23 cellular contexts compared by ENCODE assay signal in genomic region chr16:1557576-1557975, GRCh38. TPM values are rescaled to one million over a fixed set of nuclear protein-coding genes. Genes with fewer than 3 reads are reported as not detected.
DNase-seq lines count a peak whose midpoint lies in the region; ATAC-seq and TF ChIP-seq lines count a peak whose summit lies in the region.
"Had no signal": no experiment of that assay in that cellular context is flagged by ENCODE, and none has a peak within 500 bp of the region (broad histone marks: within the 10 kb centered on the region; RNA-seq: fewer than 3 reads in every experiment).

No MANE protein-coding gene starts in this region.

- CTCF ChIA-PET in activated CD4-positive, alpha-beta T cell treated with anti-CD3 and anti-CD28 coated beads for 36 hours (lab: Charles Lee), result interaction anchor here (1.0 kb wide), 1 partner anchor 14 kb away, joined by 3 read pairs; no protein-coding TSS in a partner anchor

- peaks cover 12% of the 10 kb centered on the region for H3K36me3 Mint-ChIP-seq in activated CD4-positive, alpha-beta T cell treated with anti-CD3 and anti-CD28 coated beads for 36 hours (ENCODE audit: low read depth)
- peaks cover 5% of the 10 kb centered on the region for H3K36me3 Mint-ChIP-seq in activated naive CD8-positive, alpha-beta T cell
- H3K36me3 Mint-ChIP-seq in activated naive CD8-positive, alpha-beta T cell treated with anti-CD3 and anti-CD28 coated beads, Interleukin-2, amount 50 U/mL, for 24 hours (ENCODE audit: low read depth), result peaks cover 9% of the 10 kb centered on the region
- peaks cover 25% of the 10 kb centered on the region for H3K36me3 Mint-ChIP-seq in HFFc6 (ENCODE audit: low read depth)

- no peaks in the 10 kb centered on the region for H3K9me3 Mint-ChIP-seq in activated CD4-positive, alpha-beta T cell treated with anti-CD3 and anti-CD28 coated beads for 36 hours (ENCODE audit: low read depth)
- H3K9me3 Mint-ChIP-seq in activated naive CD8-positive, alpha-beta T cell (ENCODE audit: low read depth), result no peaks in the 10 kb centered on the region
- H3K9me3 Mint-ChIP-seq in activated naive CD8-positive, alpha-beta T cell treated with anti-CD3 and anti-CD28 coated beads, Interleukin-2, amount 50 U/mL, for 24 hours, result no peaks in the 10 kb centered on the region
- H3K9me3 Mint-ChIP-seq in HFFc6, result no peaks in the 10 kb centered on the region
- H3K9me3 Mint-ChIP-seq: CD14-positive monocyte, GM23338 had no signal

- H3K27me3 Mint-ChIP-seq in activated CD4-positive, alpha-beta T cell treated with anti-CD3 and anti-CD28 coated beads for 36 hours, result no peaks in the 10 kb centered on the region
- no peaks in the 10 kb centered on the region for H3K27me3 Mint-ChIP-seq in activated naive CD8-positive, alpha-beta T cell
- H3K27me3 Mint-ChIP-seq in activated naive CD8-positive, alpha-beta T cell treated with anti-CD3 and anti-CD28 coated beads, Interleukin-2, amount 50 U/mL, for 24 hours, result no peaks in the 10 kb centered on the region
- H3K27me3 Mint-ChIP-seq in HFFc6 (ENCODE audit: insufficient read depth), result peaks cover 4% of the 10 kb centered on the region

- peak overlapping the region; percentile 35 for H3K27ac Mint-ChIP-seq in activated CD4-positive, alpha-beta T cell treated with anti-CD3 and anti-CD28 coated beads for 36 hours
- H3K27ac Mint-ChIP-seq in activated naive CD8-positive, alpha-beta T cell, result peak overlapping the region; percentile 61
- H3K27ac Mint-ChIP-seq in activated naive CD8-positive, alpha-beta T cell treated with anti-CD3 and anti-CD28 coated beads, Interleukin-2, amount 50 U/mL, for 24 hours, result no peak overlapping the region
- no peak overlapping the region for H3K27ac Mint-ChIP-seq in HFFc6
- H3K27ac Mint-ChIP-seq: CD14-positive monocyte, GM23338 had no signal

- no peak for TF ChIP-seq CTCF in HFFc6 (IDR thresholded peaks at IDR 0.05)

- peaks cover 30% of the 10 kb centered on the region for H3K4me1 Mint-ChIP-seq in activated CD4-positive, alpha-beta T cell treated with anti-CD3 and anti-CD28 coated beads for 36 hours
- peaks cover 46% of the 10 kb centered on the region for H3K4me1 Mint-ChIP-seq in activated naive CD8-positive, alpha-beta T cell (ENCODE audit: low read depth)
- peaks cover 31% of the 10 kb centered on the region for H3K4me1 Mint-ChIP-seq in activated naive CD8-positive, alpha-beta T cell treated with anti-CD3 and anti-CD28 coated beads, Interleukin-2, amount 50 U/mL, for 24 hours
- no peaks in the 10 kb centered on the region; the same call in 1 of the 2 replicates for H3K4me1 Mint-ChIP-seq in HFFc6 (ENCODE audit: low read depth)
- H3K4me1 Mint-ChIP-seq: CD14-positive monocyte had no signal

- intact Hi-C loops in activated CD4-positive, alpha-beta T cell treated with anti-CD3 and anti-CD28 coated beads for 36 hours (cut with DNase I, micrococcal nuclease), result no loop called here

- ATAC-seq in activated CD4-positive, alpha-beta T cell treated with anti-CD3 and anti-CD28 coated beads for 36 hours, result no peak
- ATAC-seq in activated naive CD8-positive, alpha-beta T cell treated with anti-CD3 and anti-CD28 coated beads, Interleukin-2, amount 50 U/mL, for 24 hours, result no peak
- no peak for ATAC-seq in GM18519 (IDR thresholded peaks at IDR 0.05; ENCODE audit: low FRiP score, unreplicated experiment)
- ATAC-seq: GM23338, Panc1 had no signal

- no peak overlapping the region for H3K4me3 Mint-ChIP-seq in activated CD4-positive, alpha-beta T cell treated with anti-CD3 and anti-CD28 coated beads for 36 hours
- no peak overlapping the region for H3K4me3 Mint-ChIP-seq in activated naive CD8-positive, alpha-beta T cell
- no peak overlapping the region for H3K4me3 Mint-ChIP-seq in activated naive CD8-positive, alpha-beta T cell treated with anti-CD3 and anti-CD28 coated beads, Interleukin-2, amount 50 U/mL, for 24 hours
- no peak overlapping the region for H3K4me3 Mint-ChIP-seq in HFFc6
- H3K4me3 Mint-ChIP-seq: CD14-positive monocyte, GM23338 had no signal

- POLR2A ChIA-PET in activated CD4-positive, alpha-beta T cell treated with anti-CD3 and anti-CD28 coated beads for 36 hours (lab: Charles Lee), result no interaction called here

- DNase-seq in activated CD4-positive, alpha-beta T cell treated with anti-CD3 and anti-CD28 coated beads for 36 hours, result no peak
- no peak for DNase-seq in activated CD4-positive, alpha-beta T cell treated with anti-CD3 and anti-CD28 coated beads for 48 hours
- DNase-seq in activated naive CD8-positive, alpha-beta T cell treated with anti-CD3 and anti-CD28 coated beads, Interleukin-2, amount 50 U/mL, for 24 hours, result no peak
- DNase-seq in middle frontal gyrus (ENCODE audit: extremely low spot score, low spot score) (peak; percentile 11), superior temporal gyrus (ENCODE audit: extremely low spot score) (peak; percentile 15), HFFc6 (no peak)
- DNase-seq: AML-193, DMS153, GDM1, HCEC 1CT, MM.1S, NCI-H1092, NCI-H146, NCI-H2081, NCI-H446 treated with DMSO at 0.1 percent for 48 hours, NCI-H69 had no signal

RNA-seq across cellular contexts. Expression of gene TMEM204, which starts 24.1 kb away (rescaled TPM):
- total RNA-seq in activated CD4-positive, alpha-beta T cell treated with anti-CD3 and anti-CD28 coated beads for 36 hours, result 10 to 100 TPM; 12.6 to 17.5 TPM
- total RNA-seq in HFFc6 (2021; fragmentation: NEBNext Ultra II Directional; extraction: Animal tissue kit (Norgen Biotek cat#: 25700)), result 10 to 100 TPM; 15.4 to 28.5 (median 16.2) TPM
- total RNA-seq: Daoy, LHCN-M2 had no signal

RNA-seq across cellular contexts. Expression of gene IFT140, which starts 54.3 kb away (rescaled TPM):
- total RNA-seq in activated CD4-positive, alpha-beta T cell treated with anti-CD3 and anti-CD28 coated beads for 36 hours, result 10 to 100 TPM in 1 of 2 experiments, 1 to 10 TPM in 1; 9.8 to 11.0 TPM
- total RNA-seq in HFFc6 (2021; fragmentation: NEBNext Ultra II Directional; extraction: Animal tissue kit (Norgen Biotek cat#: 25700)), result 10 to 100 TPM; 11.1 to 15.6 (median 13.2) TPM

RNA-seq across cellular contexts. Expression of gene CRAMP1, which starts 54.6 kb away (rescaled TPM):
- total RNA-seq in activated CD4-positive, alpha-beta T cell treated with anti-CD3 and anti-CD28 coated beads for 36 hours, result 10 to 100 TPM; 14.1 to 15.0 TPM
- total RNA-seq in HFFc6 (2021; fragmentation: NEBNext Ultra II Directional; extraction: Animal tissue kit (Norgen Biotek cat#: 25700)), result 10 to 100 TPM; 10.7 to 14.2 (median 12.4) TPM

Comparison
In these comparisons a context has a peak if more than half of its experiments do, and no peak if none do; other contexts are left out.
1. H3K27ac Mint-ChIP-seq: peak in activated CD4-positive, alpha-beta T cell treated with anti-CD3 and anti-CD28 coated beads for 36 hours (single experiment) and activated naive CD8-positive, alpha-beta T cell (single experiment); none in activated naive CD8-positive, alpha-beta T cell treated with anti-CD3 and anti-CD28 coated beads, Interleukin-2, amount 50 U/mL, for 24 hours (single experiment) and HFFc6 (single experiment).
2. DNase-seq: peak in middle frontal gyrus (single experiment) and superior temporal gyrus (single experiment); none in activated CD4-positive, alpha-beta T cell treated with anti-CD3 and anti-CD28 coated beads for 36 hours (single experiment), activated CD4-positive, alpha-beta T cell treated with anti-CD3 and anti-CD28 coated beads for 48 hours (single experiment), activated naive CD8-positive, alpha-beta T cell treated with anti-CD3 and anti-CD28 coated beads, Interleukin-2, amount 50 U/mL, for 24 hours (single experiment) and HFFc6 (single experiment).